In the genomic region with DNA sequence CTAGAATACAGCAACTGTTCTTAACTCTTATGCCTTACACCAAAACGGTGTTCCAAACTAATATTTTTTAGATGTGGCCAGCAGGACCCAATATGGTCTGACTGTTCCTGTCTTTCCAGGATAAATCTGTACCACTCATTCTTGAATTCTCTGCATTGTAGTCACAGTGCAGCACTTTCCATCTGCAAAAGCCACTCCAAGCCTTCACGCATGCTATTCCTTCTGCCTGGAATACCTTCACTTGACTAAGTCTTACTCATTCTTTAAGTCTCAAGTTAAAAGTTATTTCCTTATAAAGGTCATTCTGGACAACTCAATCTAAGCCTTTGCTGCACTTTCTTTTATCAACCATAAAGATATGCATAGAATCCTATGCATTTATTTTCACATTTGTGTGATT, we compare ENCODE assay signal across 19 cellular contexts.
DNase-seq lines count a peak whose midpoint lies in the region; ATAC-seq and TF ChIP-seq lines count a peak whose summit lies in the region.
"Had no signal": no experiment of that assay in that cellular context is flagged by ENCODE, and none has a peak within 500 bp of the region (broad histone marks: within the 10 kb centered on the region; RNA-seq: fewer than 3 reads in every experiment).

No MANE protein-coding gene starts in this region.

- H3K27me3 ChIP-seq in AG04450 (ENCODE audit: control insufficient read depth, insufficient read depth, low read length) = no peaks in the 10 kb centered on the region
- H3K27me3 ChIP-seq in mesenchymal stem cell (ENCODE audit: control insufficient read depth in 1 of 2, insufficient read depth in 1 of 2, low read length in 2 of 2) = no peaks in the 10 kb centered on the region
- no peaks in the 10 kb centered on the region for H3K27me3 ChIP-seq in CD4-positive, alpha-beta T cell (ENCODE audit: control insufficient read depth, insufficient read depth, low read length)
- H3K27me3 ChIP-seq: BE2C, SJCRH30 had no signal

- in situ Hi-C loops in astrocyte of the spinal cord (cut with HindIII; ENCODE audit: low sequenced_read_pairs) = no loop called here

- ATAC-seq in HG02610 (IDR thresholded peaks at IDR 0.05; ENCODE audit: unreplicated experiment) = no peak
- ATAC-seq in CD4-positive, alpha-beta T cell (ENCODE audit: poor library complexity) = no peak

- H3K9me3 ChIP-seq in AG04450 (ENCODE audit: control insufficient read depth, insufficient read depth, low read length) = no peaks in the 10 kb centered on the region
- no peaks in the 10 kb centered on the region for H3K9me3 ChIP-seq in mesenchymal stem cell (ENCODE audit: control insufficient read depth, low read length)
- no peaks in the 10 kb centered on the region for H3K9me3 ChIP-seq in CD4-positive, alpha-beta T cell (ENCODE audit: control insufficient read depth, low read length)
- H3K9me3 ChIP-seq: BE2C, SJCRH30 had no signal

- H4K8ac ChIP-seq in mesenchymal stem cell (ENCODE audit: low read length) = no peak overlapping the region

- no peak overlapping the region for H3K23ac ChIP-seq in mesenchymal stem cell (ENCODE audit: low read length in 2 of 2)

- no peaks in the 10 kb centered on the region for H3K36me3 Mint-ChIP-seq in CD4-positive, alpha-beta T cell (ENCODE audit: low read depth)
- H3K36me3 Mint-ChIP-seq: CD4-positive, CD25-positive, alpha-beta regulatory T cell had no signal

- no peaks in the 10 kb centered on the region for H3K4me1 Mint-ChIP-seq in CD4-positive, alpha-beta T cell (ENCODE audit: low read depth)
- H3K4me1 Mint-ChIP-seq: CD4-positive, CD25-positive, alpha-beta regulatory T cell had no signal

- peaks cover 2% of the 10 kb centered on the region for H3K4me1 ChIP-seq in mesenchymal stem cell (ENCODE audit: control insufficient read depth, insufficient read depth, low read depth, low read length)
- H3K4me1 ChIP-seq: BE2C, SJCRH30 had no signal

- CTCF ChIA-PET in AG04450 (lab: Charles Lee) = no interaction called here
- CTCF ChIA-PET in CD4-positive, alpha-beta T cell (lab: Charles Lee) = no interaction called here

- no peak overlapping the region for H3K18ac ChIP-seq in mesenchymal stem cell (ENCODE audit: low read depth in 1 of 2, low read length in 2 of 2)

- WGBS in mesenchymal stem cell = 84% methylated on average over 2 of the region's 2 CpGs

- H3K4me3 ChIP-seq in AG04450 (ENCODE audit: low read depth, low read length) = no peak overlapping the region
- H3K4me3 ChIP-seq in astrocyte of the spinal cord (ENCODE audit: low read depth, low read length) = no peak overlapping the region
- H3K4me3 ChIP-seq in mesenchymal stem cell (ENCODE audit: insufficient read depth in 1 of 2, low read depth in 1 of 2, low read length in 2 of 2) = no peak overlapping the region
- H3K4me3 ChIP-seq: PC-9, SJCRH30 had no signal

- no peak overlapping the region for H3K4ac ChIP-seq in mesenchymal stem cell (ENCODE audit: low read depth in 1 of 2, low read length in 2 of 2)

- no peak overlapping the region for H2BK120ac ChIP-seq in mesenchymal stem cell (ENCODE audit: low read depth, low read length)

- intact Hi-C loops in CD4-positive, alpha-beta T cell (cut with DNase I, micrococcal nuclease) = no loop called here

- no peaks in the 10 kb centered on the region for H3K36me3 ChIP-seq in mesenchymal stem cell (ENCODE audit: control insufficient read depth in 1 of 2, insufficient read depth in 2 of 2, low read depth in 1 of 2, low read length in 2 of 2)
- H3K36me3 ChIP-seq: BE2C, SJCRH30 had no signal

- H3K14ac ChIP-seq in mesenchymal stem cell (ENCODE audit: low read length in 2 of 2) = no peak overlapping the region

- H3K4me3 Mint-ChIP-seq in CD4-positive, alpha-beta T cell = no peak overlapping the region
- H3K4me3 Mint-ChIP-seq: CD4-positive, CD25-positive, alpha-beta regulatory T cell had no signal

- H2AFZ ChIP-seq in mesenchymal stem cell (ENCODE audit: low read depth, low read length) = no peak overlapping the region
- H2AFZ ChIP-seq: PC-9 had no signal

- H3K27ac ChIP-seq in AG04450 (ENCODE audit: low read depth, low read length) (no peak overlapping the region), mesenchymal stem cell (ENCODE audit: low read length, poor library complexity, severe bottlenecking) (no peak overlapping the region)
- no peak overlapping the region for H3K27ac ChIP-seq in CD4-positive, alpha-beta T cell (ENCODE audit: low read depth, low read length)
- H3K27ac ChIP-seq: KMS-11, PC-9, SJCRH30 had no signal

- POLR2A ChIA-PET in AG04450 (lab: Yijun Ruan, JAX) = no interaction called here
- POLR2A ChIA-PET in CD4-positive, alpha-beta T cell (lab: Charles Lee) = no interaction called here

- no peak overlapping the region for H3K27ac Mint-ChIP-seq in CD4-positive, alpha-beta T cell
- H3K27ac Mint-ChIP-seq: CD4-positive, CD25-positive, alpha-beta regulatory T cell had no signal

- no peaks in the 10 kb centered on the region for H3K79me1 ChIP-seq in mesenchymal stem cell (replicated peaks; ENCODE audit: low read length, poor library complexity, severe bottlenecking)

- H2AK5ac ChIP-seq in mesenchymal stem cell (ENCODE audit: low read length, severe bottlenecking) = no peak overlapping the region

- H4K91ac ChIP-seq in mesenchymal stem cell (ENCODE audit: low read length) = no peak overlapping the region

- TF ChIP-seq CTCF in AG04450 (IDR thresholded peaks at IDR 0.05; ENCODE audit: low read depth, low read length) = no peak
- no peak for TF ChIP-seq CTCF in astrocyte of the spinal cord (IDR thresholded peaks at IDR 0.05; ENCODE audit: low read depth, low read length)
- TF ChIP-seq CTCF in CD4-positive, alpha-beta T cell (IDR thresholded peaks at IDR 0.05) = no peak

- H2BK12ac ChIP-seq in mesenchymal stem cell (ENCODE audit: low read length in 2 of 2) = no peak overlapping the region

- H3K9me3 Mint-ChIP-seq in CD4-positive, alpha-beta T cell = peaks cover 7% of the 10 kb centered on the region

- no peaks in the 10 kb centered on the region for H3K27me3 Mint-ChIP-seq in CD4-positive, alpha-beta T cell
- H3K27me3 Mint-ChIP-seq: CD4-positive, CD25-positive, alpha-beta regulatory T cell had no signal

- H2BK15ac ChIP-seq in mesenchymal stem cell (ENCODE audit: low read depth, poor library complexity, severe bottlenecking) = no peak overlapping the region

- DNase-seq in AG04450 (ENCODE audit: low read depth, low spot score) (peak; percentile 6), HT1080 (ENCODE audit: low read depth) (peak; percentile 14), astrocyte of the spinal cord (ENCODE audit: low read depth, low spot score) (peak; percentile 13), glomerular visceral epithelial cell (ENCODE audit: extremely low spot score) (peak; percentile 18), mesenchymal stem cell (no peak), anterior cingulate cortex (lab: John Stamatoyannopoulos, UW) (no peak)
- DNase-seq in CD4-positive, alpha-beta T cell = no peak
- DNase-seq: 8988T; BE2C; CD4-positive, CD25-positive, alpha-beta regulatory T cell; DMS153; NCI-H1417 treated with DMSO at 0.1 percent for 48 hours; NCI-H1930; NCI-H345; NCI-H524 treated with DMSO at 0.1 percent for 48 hours; PC-9 had no signal

- H3K4me2 ChIP-seq in mesenchymal stem cell (ENCODE audit: low read length, poor library complexity, severe bottlenecking) = no peak overlapping the region
- H3K4me2 ChIP-seq: KMS-11, PC-9 had no signal

- no peak overlapping the region for H3K9ac ChIP-seq in mesenchymal stem cell (ENCODE audit: low read length)
- H3K9ac ChIP-seq: KMS-11 had no signal

- no peak overlapping the region for H2BK5ac ChIP-seq in mesenchymal stem cell (ENCODE audit: low read depth, low read length, poor library complexity, severe bottlenecking)

Comparison
In these comparisons a context has a peak if more than half of its experiments do, and no peak if none do; other contexts are left out.
1. DNase-seq: peak in AG04450 (single experiment), HT1080 (single experiment), astrocyte of the spinal cord (single experiment) and glomerular visceral epithelial cell (single experiment); none in mesenchymal stem cell (single experiment), CD4-positive, alpha-beta T cell (0 of 10) and anterior cingulate cortex (0 of 58).